ENCODE assay signal across 26 cellular contexts in genomic region chr20:25992146-25992545, GRCh38.
"Had no signal": no experiment of that assay in that cellular context is flagged by ENCODE, and none has a peak within 500 bp of the region (broad histone marks: within the 10 kb centered on the region; RNA-seq: fewer than 3 reads in every experiment).

No MANE protein-coding gene starts in this region.

- ATAC-seq: heart right ventricle; left ventricle myocardium superior; lower lobe of right lung; mucosa of descending colon; natural killer cell treated with Interleukin-12 subunit alpha and Interleukin-12 subunit beta and Interleukin-15 and Interleukin-18, amount 100 ng/mL, for 72 hours; sciatic nerve; stimulated activated naive CD8-positive, alpha-beta T cell treated with anti-CD3 and anti-CD28 coated beads, Interleukin-15, amount 100 ng/mL, for 72 hours had no signal

- H3K4me3 Mint-ChIP-seq: immature natural killer cell; mesothelial cell of epicardium; natural killer cell treated with Interleukin-12 subunit alpha and Interleukin-12 subunit beta and Interleukin-15 and Interleukin-18, amount 100 ng/mL, for 72 hours; neural crest cell; stimulated activated naive CD8-positive, alpha-beta T cell treated with anti-CD3 and anti-CD28 coated beads, Interleukin-15, amount 100 ng/mL, for 72 hours had no signal

- H3K9me3 Mint-ChIP-seq: immature natural killer cell; mesothelial cell of epicardium; naive B cell; natural killer cell treated with Interleukin-12 subunit alpha and Interleukin-12 subunit beta and Interleukin-15 and Interleukin-18, amount 100 ng/mL, for 72 hours; neural crest cell; stimulated activated naive CD8-positive, alpha-beta T cell treated with anti-CD3 and anti-CD28 coated beads, Interleukin-15, amount 100 ng/mL, for 72 hours had no signal

- DNase-seq: dermis blood vessel endothelial cell; effector memory CD4-positive, alpha-beta T cell; erythroblast; esophagus squamous epithelium; foreskin melanocyte; glutamatergic neuron; heart right ventricle; hypothalamus; immature natural killer cell; islet precursor cell; kidney glomerular epithelial cell; left ventricle myocardium superior; lower lobe of right lung; mucosa of descending colon; naive B cell; stimulated activated CD4-positive, alpha-beta T cell treated with anti-CD3 and anti-CD28 coated beads, Interleukin-12 subunit alpha, Interleukin-12 subunit beta, amount 100 ng/mL, for 4 hours; stimulated activated CD4-positive, alpha-beta T cell treated with anti-CD3 and anti-CD28 coated beads, Interleukin-1b, Interleukin-23, amount 100 ng/mL, for 48 hours; stimulated activated CD4-positive, alpha-beta T cell treated with anti-CD3 and anti-CD28 coated beads, Interleukin-4, amount 100 ng/mL, for 1 hour; stimulated activated CD8-positive, alpha-beta memory T cell treated with anti-CD3 and anti-CD28 coated beads, Interleukin-4, amount 100 ng/mL, for 48 hours; stimulated activated naive CD4-positive, alpha-beta T cell; stimulated activated naive CD8-positive, alpha-beta T cell treated with anti-CD3 and anti-CD28 coated beads, Interleukin-15, amount 100 ng/mL, for 72 hours; transverse colon had no signal

- H3K36me3 Mint-ChIP-seq: mesothelial cell of epicardium; naive B cell; natural killer cell treated with Interleukin-12 subunit alpha and Interleukin-12 subunit beta and Interleukin-15 and Interleukin-18, amount 100 ng/mL, for 72 hours had no signal

- H3K4me1 Mint-ChIP-seq: neural crest cell had no signal

- H3K27ac Mint-ChIP-seq: immature natural killer cell; mesothelial cell of epicardium; stimulated activated naive CD8-positive, alpha-beta T cell treated with anti-CD3 and anti-CD28 coated beads, Interleukin-15, amount 100 ng/mL, for 72 hours had no signal
